10 cellular contexts compared by ENCODE assay signal in genomic region chr3:46934508-46935167, GRCh38. TPM values are rescaled to one million over a fixed set of nuclear protein-coding genes. Genes with fewer than 3 reads are reported as not detected.
DNase-seq lines count a peak whose midpoint lies in the region; ATAC-seq lines count a peak whose summit lies in the region.
"Had no signal": no experiment of that assay in that cellular context is flagged by ENCODE, and none has a peak within 500 bp of the region (broad histone marks: within the 10 kb centered on the region; RNA-seq: fewer than 3 reads in every experiment).

No MANE protein-coding gene starts in this region.

- H3K27me3 Mint-ChIP-seq in activated CD8-positive, alpha-beta memory T cell treated with anti-CD3 and anti-CD28 coated beads, Interleukin-2, amount 10 ng/mL, durations not matched to agents 7 days and 5 days = no peaks in the 10 kb centered on the region

- H3K36me3 Mint-ChIP-seq in activated CD8-positive, alpha-beta memory T cell treated with anti-CD3 and anti-CD28 coated beads, Interleukin-2, amount 10 ng/mL, durations not matched to agents 7 days and 5 days = peaks cover 27% of the 10 kb centered on the region

- H3K9me3 ChIP-seq in mesodermal cell (ENCODE audit: control insufficient read depth, low read length) (no peaks in the 10 kb centered on the region), aorta (ENCODE audit: control insufficient read depth, low read length) (no peaks in the 10 kb centered on the region)

- H3K4me3 Mint-ChIP-seq in activated CD8-positive, alpha-beta memory T cell treated with anti-CD3 and anti-CD28 coated beads, Interleukin-2, amount 10 ng/mL, durations not matched to agents 7 days and 5 days = no peak overlapping the region

- no peaks in the 10 kb centered on the region for H3K27me3 ChIP-seq in aorta (ENCODE audit: control insufficient read depth in 1 of 2, insufficient read depth in 2 of 2, low read length in 1 of 2)

- DNase-seq in activated CD8-positive, alpha-beta memory T cell treated with anti-CD3 and anti-CD28 coated beads, Interleukin-2, amount 10 ng/mL, durations not matched to agents 7 days and 5 days = no peak
- DNase-seq in activated CD8-positive, alpha-beta memory T cell treated with anti-CD3 and anti-CD28 coated beads, Interleukin-2, amount 50 U/mL, for 48 hours = no peak
- peak; percentile 32 for DNase-seq in dermis blood vessel endothelial cell
- DNase-seq in aorta = peak in 1 of 2 donors; percentile 81
- no peak for DNase-seq in NCI-H2227 treated with DMSO at 0.1 percent for 48 hours (lab: John Stamatoyannopoulos, UW)
- no peak for DNase-seq in stimulated activated naive CD4-positive, alpha-beta T cell treated with Interleukin-2 at 50 U/mL for 16 hours (lab: John Stamatoyannopoulos, UW)
- DNase-seq: RPMI8226 had no signal

- peak overlapping the region; percentile 78 for H3K27ac ChIP-seq in mesodermal cell (ENCODE audit: low read depth, low read length, severe bottlenecking)
- peak overlapping the region; percentile 39 to 77 for H3K27ac ChIP-seq in aorta (ENCODE audit: low read depth in 1 of 2, low read length in 2 of 2)
- H3K27ac ChIP-seq: C4-2B had no signal

- no peaks in the 10 kb centered on the region for H3K9me3 Mint-ChIP-seq in activated CD8-positive, alpha-beta memory T cell treated with anti-CD3 and anti-CD28 coated beads, Interleukin-2, amount 10 ng/mL, durations not matched to agents 7 days and 5 days (ENCODE audit: low read depth)

- intact Hi-C loops in aorta (cut with DNase I) = loop anchor here (1.0 to 10.0 kb wide), 3 partner anchors 42 to 230 kb away; partner anchors contain the start of genes CCDC12 (in 2 of the 2) and SETD2 (in 1 of the 2)

- H3K36me3 ChIP-seq in mesodermal cell (ENCODE audit: control insufficient read depth, insufficient read depth, low read length) = peaks cover 60% of the 10 kb centered on the region
- no peaks in the 10 kb centered on the region for H3K36me3 ChIP-seq in aorta (ENCODE audit: control insufficient read depth in 1 of 2, insufficient read depth in 2 of 2, low read length in 1 of 2)

- 90 to 96% methylated on average over 6 to 8 of the region's 8 CpGs for WGBS in mesodermal cell (ENCODE audit: insufficient coverage in 2 of 2), 2 experiments
- 36 to 38% methylated on average over 8 of the region's 8 CpGs for WGBS in aorta, 2 donors

- H3K27ac Mint-ChIP-seq in activated CD8-positive, alpha-beta memory T cell treated with anti-CD3 and anti-CD28 coated beads, Interleukin-2, amount 10 ng/mL, durations not matched to agents 7 days and 5 days = peak overlapping the region; percentile 41

- ATAC-seq in activated CD8-positive, alpha-beta memory T cell treated with anti-CD3 and anti-CD28 coated beads, Interleukin-2, amount 10 ng/mL, durations not matched to agents 7 days and 5 days = no peak
- peak; percentile 2 for ATAC-seq in aorta (ENCODE audit: low FRiP score)
- no peak for ATAC-seq in HG03378 (IDR thresholded peaks at IDR 0.05; ENCODE audit: unreplicated experiment)

- CTCF ChIA-PET in activated CD8-positive, alpha-beta memory T cell treated with anti-CD3 and anti-CD28 coated beads, Interleukin-2, amount 10 ng/mL, durations not matched to agents 7 days and 5 days (lab: Charles Lee) = interaction anchor here (1.3 to 1.9 kb wide), 4 partner anchors 11 to 25 kb away, joined by 3 to 12 read pairs (median 6); no protein-coding TSS in a partner anchor

- H3K4me1 Mint-ChIP-seq in activated CD8-positive, alpha-beta memory T cell treated with anti-CD3 and anti-CD28 coated beads, Interleukin-2, amount 10 ng/mL, durations not matched to agents 7 days and 5 days = peaks cover 46% of the 10 kb centered on the region

- H3K4me1 ChIP-seq in mesodermal cell (ENCODE audit: control insufficient read depth, insufficient read depth, low read length, poor library complexity, severe bottlenecking) (peaks cover 59% of the 10 kb centered on the region), aorta (ENCODE audit: control insufficient read depth in 1 of 2, insufficient read depth in 2 of 2, low read length in 2 of 2) (peaks cover 7 to 19% of the 10 kb centered on the region in 2 donors)

- no peak overlapping the region for H3K4me3 ChIP-seq in mesodermal cell (ENCODE audit: extremely low read depth, insufficient read depth, low read length, poor library complexity, severe bottlenecking)
- H3K4me3 ChIP-seq in aorta (ENCODE audit: low read length in 2 of 2) = no peak overlapping the region

RNA-seq across cellular contexts. Expression of gene CCDC12, which starts 41.9 kb away (rescaled TPM):
- total RNA-seq in activated CD8-positive, alpha-beta memory T cell treated with anti-CD3 and anti-CD28 coated beads, Interleukin-2, amount 10 ng/mL, durations not matched to agents 7 days and 5 days = 10 to 100 TPM; 65.9 to 72.7 TPM
- total RNA-seq in dermis blood vessel endothelial cell (22.7 and 44.6 TPM in 2 replicates), aorta (10 to 100 TPM; 30.5 to 35.9 TPM)
- 34.0 TPM for polyA plus RNA-seq in mesodermal cell (2013, experiment 1 of 2)
- 32.3 TPM for polyA plus RNA-seq in mesodermal cell (2013, experiment 2 of 2)
- polyA plus RNA-seq in aorta = 10 to 100 TPM; 43.5 to 46.5 TPM

RNA-seq across cellular contexts. Expression of gene NBEAL2, which starts 44.8 kb away (rescaled TPM):
- total RNA-seq in activated CD8-positive, alpha-beta memory T cell treated with anti-CD3 and anti-CD28 coated beads, Interleukin-2, amount 10 ng/mL, durations not matched to agents 7 days and 5 days = 100 to 1,000 TPM; 164 to 262 TPM
- 30.6 and 52.2 TPM in 2 replicates for total RNA-seq in dermis blood vessel endothelial cell
- polyA plus RNA-seq in mesodermal cell (2013, experiment 1 of 2) = 25.5 TPM
- 18.9 TPM for polyA plus RNA-seq in mesodermal cell (2013, experiment 2 of 2)
- total RNA-seq in aorta = 10 to 100 TPM; 26.2 to 45.8 TPM
- polyA plus RNA-seq in aorta = 10 to 100 TPM in 1 of 2 donors, 1 to 10 TPM in 1; 6.3 to 55.8 TPM

RNA-seq across cellular contexts. Expression of gene PTH1R, which starts 57.1 kb away (rescaled TPM):
- not detected for total RNA-seq in activated CD8-positive, alpha-beta memory T cell treated with anti-CD3 and anti-CD28 coated beads, Interleukin-2, amount 10 ng/mL, durations not matched to agents 7 days and 5 days
- total RNA-seq in dermis blood vessel endothelial cell = 0.19 and 0.85 TPM in 2 replicates
- polyA plus RNA-seq in mesodermal cell (2013, experiment 1 of 2) = 35.5 TPM
- 25.6 TPM for polyA plus RNA-seq in mesodermal cell (2013, experiment 2 of 2)
- total RNA-seq in aorta = 1 to 10 TPM; 6.6 to 6.7 TPM
- 10 to 100 TPM in 1 of 2 donors, 1 to 10 TPM in 1; 8.4 to 38.6 TPM for polyA plus RNA-seq in aorta
